11 cellular contexts compared by ENCODE assay signal in genomic region chr16:56616608-56617211, GRCh38. TPM values are rescaled to one million over a fixed set of nuclear protein-coding genes. Genes with fewer than 3 reads are reported as not detected.
DNase-seq lines count a peak whose midpoint lies in the region; FAIRE-seq and TF ChIP-seq lines count a peak whose summit lies in the region.
"Had no signal": no experiment of that assay in that cellular context is flagged by ENCODE, and none has a peak within 500 bp of the region (broad histone marks: within the 10 kb centered on the region; RNA-seq: fewer than 3 reads in every experiment).

No MANE protein-coding gene starts in this region.

- TF ChIP-seq CTCF in endothelial cell of umbilical vein (IDR thresholded peaks at IDR 0.05; ENCODE audit: extremely low read depth in 1 of 2, insufficient read depth in 1 of 2, low read depth in 1 of 2, low read length in 2 of 2) (no peak), tibial nerve (IDR thresholded peaks at IDR 0.05) (no peak), WERI-Rb-1 (IDR thresholded peaks at IDR 0.05; ENCODE audit: low read depth, low read length) (no peak)

- POLR2A ChIA-PET in activated CD4-positive, alpha-beta memory T cell treated with anti-CD3 and anti-CD28 coated beads for 36 hours (lab: Charles Lee), result no interaction called here
- POLR2A ChIA-PET in activated CD4-positive, alpha-beta memory T cell treated with anti-CD3 and anti-CD28 coated beads, Interleukin-2, amount 10 ng/mL, durations not matched to agents 7 days and 5 days (lab: Charles Lee), result interaction anchor here (0.9 to 1.4 kb wide), 2 partner anchors 10 to 14 kb away, joined by 3 to 5 read pairs; no protein-coding TSS in a partner anchor
- POLR2A ChIA-PET in endothelial cell of umbilical vein (lab: Charles Lee), result interaction anchor here (1.5 to 1.8 kb wide), 3 partner anchors 8 to 10 kb away, joined by 6 to 11 read pairs (median 8); partner anchors contain the start of genes MT1E and MT2A

- TF ChIP-seq POLR2A in endothelial cell of umbilical vein (IDR thresholded peaks at IDR 0.05; ENCODE audit: low read depth, low read length) (no peak), tibial nerve (IDR thresholded peaks at IDR 0.05) (no peak)

- H3K4me1 Mint-ChIP-seq in activated CD4-positive, alpha-beta memory T cell treated with anti-CD3 and anti-CD28 coated beads for 36 hours (ENCODE audit: low read depth), result peaks cover 39% of the 10 kb centered on the region
- peaks cover 28% of the 10 kb centered on the region for H3K4me1 Mint-ChIP-seq in activated CD4-positive, alpha-beta memory T cell treated with anti-CD3 and anti-CD28 coated beads, Interleukin-2, amount 10 ng/mL, durations not matched to agents 7 days and 5 days

- H3K27ac Mint-ChIP-seq in activated CD4-positive, alpha-beta memory T cell treated with anti-CD3 and anti-CD28 coated beads for 36 hours, result no peak overlapping the region
- H3K27ac Mint-ChIP-seq in activated CD4-positive, alpha-beta memory T cell treated with anti-CD3 and anti-CD28 coated beads, Interleukin-2, amount 10 ng/mL, durations not matched to agents 7 days and 5 days, result no peak overlapping the region

- no peaks in the 10 kb centered on the region for H3K9me3 Mint-ChIP-seq in activated CD4-positive, alpha-beta memory T cell treated with anti-CD3 and anti-CD28 coated beads for 36 hours
- H3K9me3 Mint-ChIP-seq in activated CD4-positive, alpha-beta memory T cell treated with anti-CD3 and anti-CD28 coated beads, Interleukin-2, amount 10 ng/mL, durations not matched to agents 7 days and 5 days, result no peaks in the 10 kb centered on the region

- dilution Hi-C loops in endothelial cell of umbilical vein (cut with MboI; ENCODE audit: extremely low pct_ligation_motif_present, low sequenced_read_pairs), result no loop called here

- H3K4me3 Mint-ChIP-seq in activated CD4-positive, alpha-beta memory T cell treated with anti-CD3 and anti-CD28 coated beads for 36 hours, result peak overlapping the region; percentile 37
- H3K4me3 Mint-ChIP-seq in activated CD4-positive, alpha-beta memory T cell treated with anti-CD3 and anti-CD28 coated beads, Interleukin-2, amount 10 ng/mL, durations not matched to agents 7 days and 5 days, result no peak overlapping the region

- H3K36me3 ChIP-seq in endothelial cell of umbilical vein (ENCODE audit: control insufficient read depth in 2 of 2, extremely low read depth in 1 of 2, insufficient read depth in 2 of 2, low read length in 2 of 2) (no peaks in the 10 kb centered on the region), mucosa of rectum (ENCODE audit: control insufficient read depth in 2 of 2, insufficient read depth in 2 of 2, low read length in 2 of 2) (no peaks in the 10 kb centered on the region), tibial nerve (no peaks in the 10 kb centered on the region), WERI-Rb-1 (no peaks in the 10 kb centered on the region)
- H3K36me3 ChIP-seq: SJCRH30 had no signal

- peaks cover 58% of the 10 kb centered on the region for H3K4me1 ChIP-seq in endothelial cell of umbilical vein (ENCODE audit: control insufficient read depth, extremely low read depth, insufficient read depth, low read length)
- peaks cover 8 to 10% of the 10 kb centered on the region in 2 donors for H3K4me1 ChIP-seq in mucosa of rectum (ENCODE audit: control insufficient read depth in 2 of 2, insufficient read depth in 2 of 2, low read length in 2 of 2)
- H3K4me1 ChIP-seq in tibial nerve, result peaks cover 0 to 24% (median 13%) of the 10 kb centered on the region in 4 donors

- peak overlapping the region; percentile 97 for H2AFZ ChIP-seq in endothelial cell of umbilical vein (ENCODE audit: low read depth, low read length)

- no peak for DNase-seq in activated CD4-positive, alpha-beta memory T cell treated with anti-CD3 and anti-CD28 coated beads for 36 hours
- DNase-seq in activated CD4-positive, alpha-beta memory T cell treated with anti-CD3 and anti-CD28 coated beads, Interleukin-2, amount 10 ng/mL, durations not matched to agents 7 days and 5 days, result no peak
- DNase-seq in endothelial cell of umbilical vein (ENCODE audit: low read depth, low spot score) (no peak), tibial nerve (ENCODE audit: low spot score in 2 of 2) (no peak), WERI-Rb-1 (no peak)
- DNase-seq in central memory CD4-positive, alpha-beta T cell, result no peak
- DNase-seq in activated effector memory CD4-positive, alpha-beta T cell treated with anti-CD3 and anti-CD28 coated beads, Interleukin-2, amount 50 U/mL, for 16 hours, result no peak
- DNase-seq: SJCRH30 had no signal

- peak overlapping the region; percentile 93 for H3K4me2 ChIP-seq in endothelial cell of umbilical vein (ENCODE audit: insufficient read depth, low read length)

- no peaks in the 10 kb centered on the region for H3K27me3 ChIP-seq in endothelial cell of umbilical vein (ENCODE audit: control insufficient read depth in 2 of 2, insufficient read depth in 2 of 2, low read length in 2 of 2)
- H3K27me3 ChIP-seq in mucosa of rectum (ENCODE audit: control insufficient read depth in 2 of 2, insufficient read depth in 2 of 2, low read length in 2 of 2), result peaks cover 0 to 5% of the 10 kb centered on the region in 2 donors
- no peaks in the 10 kb centered on the region for H3K27me3 ChIP-seq in tibial nerve
- no peaks in the 10 kb centered on the region for H3K27me3 ChIP-seq in WERI-Rb-1 (ENCODE audit: insufficient read depth, low read depth, severe bottlenecking)

- no peak for FAIRE-seq in endothelial cell of umbilical vein (lab: Jason Lieb, UNC)
- FAIRE-seq: K562 had no signal

- H4K20me1 ChIP-seq in endothelial cell of umbilical vein (replicated peaks; ENCODE audit: control insufficient read depth, extremely low read depth, insufficient read depth, low read length), result no peaks in the 10 kb centered on the region

- H3K9me3 ChIP-seq in endothelial cell of umbilical vein (replicated peaks; ENCODE audit: control insufficient read depth, insufficient read depth, low read length) (no peaks in the 10 kb centered on the region), mucosa of rectum (ENCODE audit: control insufficient read depth in 2 of 2, low read length in 2 of 2) (no peaks in the 10 kb centered on the region), tibial nerve (no peaks in the 10 kb centered on the region), WERI-Rb-1 (ENCODE audit: severe bottlenecking) (no peaks in the 10 kb centered on the region)
- H3K9me3 ChIP-seq: SJCRH30 had no signal

- peaks cover 14% of the 10 kb centered on the region for H3K79me2 ChIP-seq in endothelial cell of umbilical vein (ENCODE audit: control insufficient read depth, insufficient read depth, low read length)

- WGBS in tibial nerve, 2 donors, result 44 to 49% methylated on average over 23 of the region's 23 CpGs

- no peak overlapping the region for H3K9ac ChIP-seq in endothelial cell of umbilical vein (replicated peaks; ENCODE audit: extremely low read depth, insufficient read depth, low read length)
- H3K9ac ChIP-seq in mucosa of rectum (ENCODE audit: low read depth in 1 of 2, low read length in 2 of 2), result peak overlapping the region in 1 of 2 donors; percentile 70

- H3K4me3 ChIP-seq in endothelial cell of umbilical vein (replicated peaks in 1 of 3; ENCODE audit: insufficient read depth in 1 of 3, low read depth in 1 of 3, low read length in 3 of 3) (peak overlapping the region in 2 of 3 experiments; percentile 31 to 41), mucosa of rectum (ENCODE audit: low read length in 2 of 2) (peak overlapping the region; percentile 39 to 54), tibial nerve (peak overlapping the region; percentile 30 to 52 (median 38)), WERI-Rb-1 (ENCODE audit: low read depth, low read length) (no peak overlapping the region)
- H3K4me3 ChIP-seq: K562, SJCRH30 had no signal

- CTCF ChIA-PET in activated CD4-positive, alpha-beta memory T cell treated with anti-CD3 and anti-CD28 coated beads for 36 hours (lab: Charles Lee), result no interaction called here
- CTCF ChIA-PET in activated CD4-positive, alpha-beta memory T cell treated with anti-CD3 and anti-CD28 coated beads, Interleukin-2, amount 10 ng/mL, durations not matched to agents 7 days and 5 days (lab: Charles Lee), result no interaction called here
- CTCF ChIA-PET in endothelial cell of umbilical vein (lab: Charles Lee), result interaction anchor here (1.0 to 2.3 kb wide), 5 partner anchors 10 to 85 kb away, joined by 4 to 10 read pairs (median 6); no protein-coding TSS in a partner anchor

- peak overlapping the region; percentile 19 for H3K27ac ChIP-seq in endothelial cell of umbilical vein (ENCODE audit: insufficient read depth, low read depth, low read length)
- no peak overlapping the region for H3K27ac ChIP-seq in mucosa of rectum (ENCODE audit: low read depth in 2 of 2, low read length in 2 of 2)
- peak overlapping the region; percentile 32 to 73 (median 52) for H3K27ac ChIP-seq in tibial nerve
- no peak overlapping the region for H3K27ac ChIP-seq in WERI-Rb-1
- H3K27ac ChIP-seq: SJCRH30 had no signal

- intact Hi-C loops in activated CD4-positive, alpha-beta memory T cell treated with anti-CD3 and anti-CD28 coated beads for 36 hours (cut with micrococcal nuclease), result no loop called here
- intact Hi-C loops in endothelial cell of umbilical vein (cut with micrococcal nuclease), result no loop called here

- H3K36me3 Mint-ChIP-seq in activated CD4-positive, alpha-beta memory T cell treated with anti-CD3 and anti-CD28 coated beads for 36 hours, result no peaks in the 10 kb centered on the region
- H3K36me3 Mint-ChIP-seq in activated CD4-positive, alpha-beta memory T cell treated with anti-CD3 and anti-CD28 coated beads, Interleukin-2, amount 10 ng/mL, durations not matched to agents 7 days and 5 days (ENCODE audit: low read depth), result no peaks in the 10 kb centered on the region

- H3K9me1 ChIP-seq in endothelial cell of umbilical vein (replicated peaks; ENCODE audit: control insufficient read depth, extremely low read depth, insufficient read depth, low read length), result no peaks in the 10 kb centered on the region

- peaks cover 22% of the 10 kb centered on the region for H3K27me3 Mint-ChIP-seq in activated CD4-positive, alpha-beta memory T cell treated with anti-CD3 and anti-CD28 coated beads for 36 hours
- H3K27me3 Mint-ChIP-seq in activated CD4-positive, alpha-beta memory T cell treated with anti-CD3 and anti-CD28 coated beads, Interleukin-2, amount 10 ng/mL, durations not matched to agents 7 days and 5 days, result peaks cover 31% of the 10 kb centered on the region

- no TSS peak for BruUV-seq in endothelial cell of umbilical vein (replicated peaks; lab: Mats Ljungman, UMichigan)

- TF ChIP-seq EP300 in tibial nerve (IDR thresholded peaks at IDR 0.05), result no peak

RNA-seq across cellular contexts. Expression of gene MT2A, which starts 8.3 kb away (rescaled TPM):
- total RNA-seq in activated CD4-positive, alpha-beta memory T cell treated with anti-CD3 and anti-CD28 coated beads for 36 hours, result 100 to 1,000 TPM; 102 to 105 TPM
- total RNA-seq in activated CD4-positive, alpha-beta memory T cell treated with anti-CD3 and anti-CD28 coated beads, Interleukin-2, amount 10 ng/mL, durations not matched to agents 7 days and 5 days, result 10 to 100 TPM; 47.9 to 51.4 TPM
- total RNA-seq in endothelial cell of umbilical vein (1,337 and 1,517 TPM in 2 replicates), tibial nerve (100 to 1,000 TPM; 154 to 612 (median 354) TPM)
- polyA plus RNA-seq in endothelial cell of umbilical vein, result 260 and 276 TPM in 2 replicates
- polyA plus RNA-seq in endothelial cell of umbilical vein (2011; cell fraction: cytosol; rRNA removed), result 433 and 536 TPM in 2 replicates
- 161 and 174 TPM in 2 replicates for polyA plus RNA-seq in endothelial cell of umbilical vein (2011; cell fraction: nucleus; rRNA removed)
- 4,187 and 5,829 TPM in 2 replicates for polyA plus RNA-seq in endothelial cell of umbilical vein (2012)
- 94.1 and 153 TPM in 2 replicates for polyA minus RNA-seq in endothelial cell of umbilical vein
- polyA minus RNA-seq in endothelial cell of umbilical vein (2011; cell fraction: cytosol; rRNA and poly(A)+ RNA removed), result 123 TPM
- polyA minus RNA-seq in endothelial cell of umbilical vein (2011; cell fraction: nucleus; rRNA and poly(A)+ RNA removed), result 54.8 and 79.2 TPM in 2 replicates

RNA-seq across cellular contexts. Expression of gene MT1E, which starts 8.9 kb away (rescaled TPM):
- 1 to 10 TPM; 4.4 to 4.8 TPM for total RNA-seq in activated CD4-positive, alpha-beta memory T cell treated with anti-CD3 and anti-CD28 coated beads for 36 hours
- total RNA-seq in activated CD4-positive, alpha-beta memory T cell treated with anti-CD3 and anti-CD28 coated beads, Interleukin-2, amount 10 ng/mL, durations not matched to agents 7 days and 5 days, result 10 to 100 TPM; 10.4 to 12.3 TPM
- total RNA-seq in endothelial cell of umbilical vein, result 201 and 346 TPM in 2 replicates
- 186 and 208 TPM in 2 replicates for polyA plus RNA-seq in endothelial cell of umbilical vein
- 545 and 811 TPM in 2 replicates for polyA plus RNA-seq in endothelial cell of umbilical vein (2011; cell fraction: cytosol; rRNA removed)
- polyA plus RNA-seq in endothelial cell of umbilical vein (2011; cell fraction: nucleus; rRNA removed), result 176 and 197 TPM in 2 replicates
- 497 and 663 TPM in 2 replicates for polyA plus RNA-seq in endothelial cell of umbilical vein (2012)
- 45.8 and 61.2 TPM in 2 replicates for polyA minus RNA-seq in endothelial cell of umbilical vein
- 46.4 TPM for polyA minus RNA-seq in endothelial cell of umbilical vein (2011; cell fraction: cytosol; rRNA and poly(A)+ RNA removed)
- 17.6 and 21.5 TPM in 2 replicates for polyA minus RNA-seq in endothelial cell of umbilical vein (2011; cell fraction: nucleus; rRNA and poly(A)+ RNA removed)
- 1,000 to 10,000 TPM in 1 of 4 donors, 100 to 1,000 TPM in 3; 229 to 1,068 (median 290) TPM for total RNA-seq in tibial nerve
- total RNA-seq: SJCRH30 had no signal

RNA-seq across cellular contexts. Expression of gene MT1M, which starts 15.7 kb away (rescaled TPM):
- total RNA-seq in activated CD4-positive, alpha-beta memory T cell treated with anti-CD3 and anti-CD28 coated beads for 36 hours, result not detected
- not detected for total RNA-seq in activated CD4-positive, alpha-beta memory T cell treated with anti-CD3 and anti-CD28 coated beads, Interleukin-2, amount 10 ng/mL, durations not matched to agents 7 days and 5 days
- total RNA-seq in endothelial cell of umbilical vein, result 1.8 and 4.6 TPM in 2 replicates
- 4.1 and 4.3 TPM in 2 replicates for polyA plus RNA-seq in endothelial cell of umbilical vein
- 5.6 and 6.0 TPM in 2 replicates for polyA plus RNA-seq in endothelial cell of umbilical vein (2011; cell fraction: cytosol; rRNA removed)
- polyA plus RNA-seq in endothelial cell of umbilical vein (2011; cell fraction: nucleus; rRNA removed), result 0.65 and 1.5 TPM in 2 replicates
- polyA plus RNA-seq in endothelial cell of umbilical vein (2012), result 2.2 and 3.2 TPM in 2 replicates
- 1.4 and 1.7 TPM in 2 replicates for polyA minus RNA-seq in endothelial cell of umbilical vein
- polyA minus RNA-seq in endothelial cell of umbilical vein (2011; cell fraction: cytosol; rRNA and poly(A)+ RNA removed), result not detected
- 0.58 TPM in 1 of 2 replicates, not detected in the other for polyA minus RNA-seq in endothelial cell of umbilical vein (2011; cell fraction: nucleus; rRNA and poly(A)+ RNA removed)
- 100 to 1,000 TPM in 1 of 4 donors, 10 to 100 TPM in 3; 38.5 to 103 (median 53.2) TPM for total RNA-seq in tibial nerve
- total RNA-seq: K562, SJCRH30 had no signal
- polyA plus RNA-seq: K562 had no signal

RNA-seq across cellular contexts. Expression of gene MT1A, which starts 21.8 kb away (rescaled TPM):
- under 1 TPM in 1 of 2 experiments, not detected in 1; 0.94 TPM for total RNA-seq in activated CD4-positive, alpha-beta memory T cell treated with anti-CD3 and anti-CD28 coated beads for 36 hours
- total RNA-seq in activated CD4-positive, alpha-beta memory T cell treated with anti-CD3 and anti-CD28 coated beads, Interleukin-2, amount 10 ng/mL, durations not matched to agents 7 days and 5 days, result not detected
- total RNA-seq in endothelial cell of umbilical vein (5.4 and 8.4 TPM in 2 replicates), tibial nerve (100 to 1,000 TPM in 1 of 4 donors, 10 to 100 TPM in 2, not detected in 1; 18.8 to 365 (median 93.3) TPM)
- 2.3 and 6.5 TPM in 2 replicates for polyA plus RNA-seq in endothelial cell of umbilical vein
- polyA plus RNA-seq in endothelial cell of umbilical vein (2011; cell fraction: cytosol; rRNA removed), result 8.9 and 15.6 TPM in 2 replicates
- 3.3 and 3.7 TPM in 2 replicates for polyA plus RNA-seq in endothelial cell of umbilical vein (2011; cell fraction: nucleus; rRNA removed)
- 22.0 and 29.7 TPM in 2 replicates for polyA plus RNA-seq in endothelial cell of umbilical vein (2012)
- polyA minus RNA-seq in endothelial cell of umbilical vein, result 3.8 TPM in 1 of 2 replicates, not detected in the other
- not detected for polyA minus RNA-seq in endothelial cell of umbilical vein (2011; cell fraction: cytosol; rRNA and poly(A)+ RNA removed)
- polyA minus RNA-seq in endothelial cell of umbilical vein (2011; cell fraction: nucleus; rRNA and poly(A)+ RNA removed), result not detected in 2 replicates
- total RNA-seq: K562, SJCRH30 had no signal

RNA-seq across cellular contexts. Expression of gene MT3, which starts 27.4 kb away (rescaled TPM):
- total RNA-seq in activated CD4-positive, alpha-beta memory T cell treated with anti-CD3 and anti-CD28 coated beads for 36 hours, result 1 to 10 TPM; 3.1 to 3.9 TPM
- 1 to 10 TPM; 1.8 to 2.5 TPM for total RNA-seq in activated CD4-positive, alpha-beta memory T cell treated with anti-CD3 and anti-CD28 coated beads, Interleukin-2, amount 10 ng/mL, durations not matched to agents 7 days and 5 days
- total RNA-seq in endothelial cell of umbilical vein, result not detected in 2 replicates
- polyA plus RNA-seq in endothelial cell of umbilical vein, result 0.37 TPM in 1 of 2 replicates, not detected in the other
- polyA plus RNA-seq in endothelial cell of umbilical vein (2011; cell fraction: cytosol; rRNA removed), result 0.30 TPM in 1 of 2 replicates, not detected in the other
- polyA plus RNA-seq in endothelial cell of umbilical vein (2011; cell fraction: nucleus; rRNA removed), result not detected in 2 replicates
- 0.44 TPM in 1 of 2 replicates, not detected in the other for polyA plus RNA-seq in endothelial cell of umbilical vein (2012)
- polyA minus RNA-seq in endothelial cell of umbilical vein, result not detected in 2 replicates
- polyA minus RNA-seq in endothelial cell of umbilical vein (2011; cell fraction: cytosol; rRNA and poly(A)+ RNA removed), result not detected
- polyA minus RNA-seq in endothelial cell of umbilical vein (2011; cell fraction: nucleus; rRNA and poly(A)+ RNA removed), result not detected in 2 replicates
- total RNA-seq in tibial nerve, result 100 to 1,000 TPM in 3 of 4 donors, 10 to 100 TPM in 1; 92.4 to 291 (median 156) TPM
- total RNA-seq: dermis microvascular lymphatic vessel endothelial cell, K562, SJCRH30 had no signal
- polyA plus RNA-seq: K562 had no signal

Comparison
In these comparisons a context has a peak if more than half of its experiments do, and no peak if none do; other contexts are left out.
1. H3K27ac ChIP-seq: peak in endothelial cell of umbilical vein (single experiment) and tibial nerve (4 of 4); none in mucosa of rectum (0 of 2) and WERI-Rb-1 (single experiment).
2. RNA of gene MT1E, which starts 8.9 kb away (total RNA-seq): 201 to 346 TPM in endothelial cell of umbilical vein and 229 to 1,068 TPM in tibial nerve; 10.4 to 12.3 TPM in activated CD4-positive, alpha-beta memory T cell treated with anti-CD3 and anti-CD28 coated beads, Interleukin-2, amount 10 ng/mL, durations not matched to agents 7 days and 5 days and 4.4 to 4.8 TPM in activated CD4-positive, alpha-beta memory T cell treated with anti-CD3 and anti-CD28 coated beads for 36 hours; every median in the first group is over 10 times any median in the second.